Comparison of ENCODE assay signal across 27 cellular contexts in the genomic region with DNA sequence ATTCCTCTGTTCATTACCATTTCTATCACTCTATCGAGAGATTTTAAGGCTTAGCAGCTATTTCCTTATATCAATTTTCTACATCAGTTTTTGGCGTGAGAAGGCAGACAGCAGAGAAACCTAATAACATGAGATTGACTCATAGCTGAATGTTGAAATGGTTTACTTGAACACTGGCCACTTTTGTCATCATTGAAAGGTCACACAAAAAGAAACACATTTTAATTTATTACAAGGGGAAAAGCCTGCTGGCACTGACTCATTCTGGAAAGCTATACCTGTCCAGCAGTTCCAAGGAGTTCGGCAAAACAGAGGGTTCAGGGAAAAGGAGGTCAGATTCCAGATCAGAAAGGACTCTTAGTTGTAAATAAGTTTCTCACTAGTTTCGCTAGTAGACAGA.
DNase-seq lines count a peak whose midpoint lies in the region; ATAC-seq lines count a peak whose summit lies in the region.
"Had no signal": no experiment of that assay in that cellular context is flagged by ENCODE, and none has a peak within 500 bp of the region (broad histone marks: within the 10 kb centered on the region; RNA-seq: fewer than 3 reads in every experiment).

No MANE protein-coding gene starts in this region.

- DNase-seq in A172 (ENCODE audit: low spot score) (peak; percentile 41), HCEC 1CT (peak; percentile 47), SK-MEL-5 (ENCODE audit: low read depth, low spot score) (peak; percentile 54), fibroblast of peridontal ligament (ENCODE audit: extremely low read depth) (peak; percentile 46), midbrain (lab: John Stamatoyannopoulos, UW) (no peak), NCI-H1105 (lab: John Stamatoyannopoulos, UW) (no peak), CD1c-positive myeloid dendritic cell (ENCODE audit: extremely low spot score) (no peak)
- DNase-seq: activated CD4-positive, CD25-positive, alpha-beta regulatory T cell treated with anti-CD3 and anti-CD28 coated beads, Interleukin-2, amount 50 U/mL, for 72 hours; activated T-cell treated with anti-CD3 and anti-CD28 coated beads, Interleukin-2, amount 50 U/mL, for 1 hour; Caco-2; cortex of kidney; DMS79 treated with DMSO at 0.1 percent for 48 hours; H7; immature natural killer cell; Kasumi-1; left lung; NCI-H1048; NCI-H2029; NCI-H345; stimulated activated CD4-positive, alpha-beta T cell treated with anti-CD3 and anti-CD28 coated beads, Interleukin-12 subunit alpha, Interleukin-12 subunit beta, amount 100 ng/mL, for 4 hours; stimulated activated CD4-positive, alpha-beta T cell treated with anti-CD3 and anti-CD28 coated beads, Interleukin-4, amount 100 ng/mL, for 24 hours; stimulated activated naive B cell treated with anti-CD40 and anti-IgM and Interleukin-4, amounts not matched to agents 10 μg/mL and 1 μg/mL and 100 μg/mL, for 72 hours; uterus had no signal

- no peak for ATAC-seq in HG03280 (IDR thresholded peaks at IDR 0.05; ENCODE audit: unreplicated experiment)
- ATAC-seq: A549; GM12878; left lung; natural killer cell treated with Interleukin-12 subunit alpha and Interleukin-12 subunit beta and Interleukin-15 and Interleukin-18, amount 100 ng/mL, for 72 hours; stimulated activated naive B cell treated with anti-CD40 and anti-IgM and Interleukin-4, amounts not matched to agents 10 μg/mL and 1 μg/mL and 100 μg/mL, for 72 hours had no signal

- in situ Hi-C loops in SK-MEL-5 (cut with HindIII; ENCODE audit: low pct_unique_long_range_greater_than_20kb, low sequenced_read_pairs), result no loop called here

Comparison
In these comparisons a context has a peak if more than half of its experiments do, and no peak if none do; other contexts are left out.
1. DNase-seq: peak in A172 (single experiment), HCEC 1CT (single experiment), SK-MEL-5 (single experiment) and fibroblast of peridontal ligament (single experiment); none in midbrain (single experiment), NCI-H1105 (single experiment) and CD1c-positive myeloid dendritic cell (single experiment).